13 cellular contexts compared by ENCODE assay signal in genomic region chr5:71631070-71631469, GRCh38.
"Had no signal": no experiment of that assay in that cellular context is flagged by ENCODE, and none has a peak within 500 bp of the region (broad histone marks: within the 10 kb centered on the region; RNA-seq: fewer than 3 reads in every experiment).

No MANE protein-coding gene starts in this region.

- DNase-seq: activated CD4-positive, CD25-positive, alpha-beta regulatory T cell treated with anti-CD3 and anti-CD28 coated beads, Interleukin-2, amount 50 U/mL, for 72 hours; activated naive CD8-positive, alpha-beta T cell treated with anti-CD3 and anti-CD28 coated beads for 36 hours; anterior cingulate cortex; endodermal cell; head of caudate nucleus; mucosa of descending colon; naive thymus-derived CD4-positive, alpha-beta T cell; stimulated activated CD4-positive, alpha-beta T cell treated with anti-CD3 and anti-CD28 coated beads, Interleukin-1b, Interleukin-23, amount 100 ng/mL, for 48 hours; uterus had no signal

- H3K27ac Mint-ChIP-seq: activated naive CD8-positive, alpha-beta T cell treated with anti-CD3 and anti-CD28 coated beads for 36 hours; activated T-helper 1 cell treated with anti-CD3 and anti-CD28 coated beads, Interleukin-12 subunit alpha, Interleukin-12 subunit beta, Interleukin-2, Interleukin-4 antibody, amounts not matched to agents 30 ng/mL and 10 ng/mL and 1 ng/mL, durations not matched to agents 14 hours and 24 hours and 36 hours; endodermal cell; progenitor cell of endocrine pancreas had no signal

- H3K4me3 Mint-ChIP-seq: activated naive CD8-positive, alpha-beta T cell treated with anti-CD3 and anti-CD28 coated beads for 36 hours; activated T-helper 1 cell treated with anti-CD3 and anti-CD28 coated beads, Interleukin-12 subunit alpha, Interleukin-12 subunit beta, Interleukin-2, Interleukin-4 antibody, amounts not matched to agents 30 ng/mL and 10 ng/mL and 1 ng/mL, durations not matched to agents 14 hours and 24 hours and 36 hours; endodermal cell; naive thymus-derived CD4-positive, alpha-beta T cell had no signal

- H3K27me3 Mint-ChIP-seq: activated naive CD8-positive, alpha-beta T cell treated with anti-CD3 and anti-CD28 coated beads for 36 hours; naive thymus-derived CD4-positive, alpha-beta T cell; progenitor cell of endocrine pancreas had no signal

- H3K27me3 ChIP-seq: breast epithelium, uterus had no signal

- H3K27ac ChIP-seq: uterus had no signal

- H3K4me1 ChIP-seq: uterus had no signal

- H3K9me3 Mint-ChIP-seq: activated T-helper 1 cell treated with anti-CD3 and anti-CD28 coated beads, Interleukin-12 subunit alpha, Interleukin-12 subunit beta, Interleukin-2, Interleukin-4 antibody, amounts not matched to agents 30 ng/mL and 10 ng/mL and 1 ng/mL, durations not matched to agents 14 hours and 24 hours and 36 hours; endodermal cell had no signal

- H3K9me3 ChIP-seq: breast epithelium, mucosa of descending colon, uterus had no signal

- H3K4me1 Mint-ChIP-seq: activated naive CD8-positive, alpha-beta T cell treated with anti-CD3 and anti-CD28 coated beads for 36 hours; endodermal cell had no signal

- ATAC-seq: mucosa of descending colon; naive thymus-derived CD4-positive, alpha-beta T cell; sciatic nerve had no signal
